In genomic region chr4:168787334-168787733, GRCh38 we compare ENCODE assay signal across 17 cellular contexts.
"Had no signal": no experiment of that assay in that cellular context is flagged by ENCODE, and none has a peak within 500 bp of the region (broad histone marks: within the 10 kb centered on the region; RNA-seq: fewer than 3 reads in every experiment).

No MANE protein-coding gene starts in this region.

- H3K36me3 ChIP-seq: brain microvascular endothelial cell, gastrocnemius medialis, heart left ventricle, lower lobe of right lung, right atrium auricular region had no signal

- H3K4me1 Mint-ChIP-seq: activated CD4-positive, alpha-beta T cell treated with anti-CD3 and anti-CD28 coated beads, Interleukin-2, amount 10 ng/mL, durations not matched to agents 7 days and 5 days; central memory CD8-positive, alpha-beta T cell had no signal

- DNase-seq: activated CD4-positive, alpha-beta T cell treated with anti-CD3 and anti-CD28 coated beads, Interleukin-2, amount 10 ng/mL, durations not matched to agents 7 days and 5 days; activated CD8-positive, alpha-beta memory T cell treated with anti-CD3 and anti-CD28 coated beads, Interleukin-2, amount 50 U/mL, for 48 hours; activated gamma-delta T cell treated with Interleukin-2 at 50 U/mL for 16 hours; amygdala; brain microvascular endothelial cell; effector memory CD8-positive, alpha-beta T cell; gastrocnemius medialis; heart left ventricle; lower lobe of right lung; naive thymus-derived CD4-positive, alpha-beta T cell; stimulated activated naive CD8-positive, alpha-beta T cell treated with anti-CD3 and anti-CD28 coated beads, Interleukin-15, Interleukin-2, amounts not matched to agents 100 U/mL and 50 U/mL, for 24 hours had no signal

- H3K4me3 Mint-ChIP-seq: activated CD4-positive, alpha-beta T cell treated with anti-CD3 and anti-CD28 coated beads, Interleukin-2, amount 10 ng/mL, durations not matched to agents 7 days and 5 days; activated naive CD8-positive, alpha-beta T cell; central memory CD8-positive, alpha-beta T cell; effector memory CD8-positive, alpha-beta T cell; mesothelial cell of epicardium; naive thymus-derived CD4-positive, alpha-beta T cell; T-helper 2 cell treated with Interferon-gamma antibody and Interleukin-4, amounts not matched to agents 5 μg/mL and 100 μg/mL, for 36 hours had no signal

- H3K27me3 ChIP-seq: brain microvascular endothelial cell, gastrocnemius medialis, heart left ventricle, right atrium auricular region had no signal

- H3K4me1 ChIP-seq: lower lobe of right lung had no signal

- H3K9me3 Mint-ChIP-seq: activated CD4-positive, alpha-beta T cell treated with anti-CD3 and anti-CD28 coated beads, Interleukin-2, amount 10 ng/mL, durations not matched to agents 7 days and 5 days; central memory CD8-positive, alpha-beta T cell; effector memory CD8-positive, alpha-beta T cell; mesothelial cell of epicardium; naive thymus-derived CD4-positive, alpha-beta T cell; T-helper 2 cell treated with Interferon-gamma antibody and Interleukin-4, amounts not matched to agents 5 μg/mL and 100 μg/mL, for 36 hours had no signal

- H3K27ac Mint-ChIP-seq: activated CD4-positive, alpha-beta T cell treated with anti-CD3 and anti-CD28 coated beads, Interleukin-2, amount 10 ng/mL, durations not matched to agents 7 days and 5 days; activated naive CD8-positive, alpha-beta T cell; effector memory CD8-positive, alpha-beta T cell; naive thymus-derived CD4-positive, alpha-beta T cell; T-helper 2 cell treated with Interferon-gamma antibody and Interleukin-4, amounts not matched to agents 5 μg/mL and 100 μg/mL, for 36 hours had no signal

- H3K27ac ChIP-seq: brain microvascular endothelial cell, epithelial cell of prostate, heart left ventricle, lower lobe of right lung, right atrium auricular region had no signal

- H3K4me3 ChIP-seq: gastrocnemius medialis, heart left ventricle, lower lobe of right lung, right atrium auricular region had no signal

- H3K27me3 Mint-ChIP-seq: activated CD4-positive, alpha-beta T cell treated with anti-CD3 and anti-CD28 coated beads, Interleukin-2, amount 10 ng/mL, durations not matched to agents 7 days and 5 days had no signal

- H3K9me3 ChIP-seq: gastrocnemius medialis, heart left ventricle, lower lobe of right lung, right atrium auricular region had no signal

- ATAC-seq: effector memory CD8-positive, alpha-beta T cell; gastrocnemius medialis; heart left ventricle; naive thymus-derived CD4-positive, alpha-beta T cell; stimulated activated naive CD8-positive, alpha-beta T cell treated with anti-CD3 and anti-CD28 coated beads, Interleukin-15, Interleukin-2, amounts not matched to agents 100 U/mL and 50 U/mL, for 24 hours had no signal

- H3K36me3 Mint-ChIP-seq: activated naive CD8-positive, alpha-beta T cell; naive thymus-derived CD4-positive, alpha-beta T cell had no signal
